Comparison of ENCODE assay signal across 26 cellular contexts in the genomic region with DNA sequence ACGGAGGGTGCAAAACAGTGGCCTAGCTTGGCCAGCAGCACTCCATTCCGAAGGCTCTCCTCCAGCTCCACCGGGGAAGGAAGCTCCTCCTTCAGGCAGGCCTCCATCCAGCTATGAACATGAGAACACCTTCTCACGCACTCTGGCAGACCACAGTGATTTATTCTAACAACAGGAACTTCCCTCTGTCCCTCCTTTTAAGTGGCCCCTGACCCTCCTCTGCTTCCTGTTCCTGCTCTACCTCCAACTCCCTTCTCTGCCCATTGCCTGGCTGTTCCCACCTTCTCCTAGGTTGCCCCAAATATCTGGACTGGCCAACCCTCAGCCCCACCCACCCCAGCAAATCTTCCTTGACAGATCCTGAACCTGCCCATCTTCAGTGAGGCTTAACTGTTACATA. TPM values are rescaled to one million over a fixed set of nuclear protein-coding genes. Genes with fewer than 3 reads are reported as not detected.
"Had no signal": no experiment of that assay in that cellular context is flagged by ENCODE, and none has a peak within 500 bp of the region (broad histone marks: within the 10 kb centered on the region; RNA-seq: fewer than 3 reads in every experiment).

No MANE protein-coding gene starts in this region.

- H3K27ac ChIP-seq: HL-60, SJSA1, SK-N-MC had no signal

- H3K9me3 ChIP-seq: MG63, SJSA1 had no signal

- H3K4me3 ChIP-seq: MG63, SJSA1, SK-N-MC had no signal

- DNase-seq: Karpas-422, KG1, MG63, MV-4-11, NCI-H1048, NCI-H1105, NCI-H1417, NCI-H1436 treated with DMSO at 0.1 percent for 48 hours, NCI-H1694, NCI-H187 treated with DMSO at 0.1 percent for 48 hours, NCI-H2029 treated with DMSO at 0.1 percent for 48 hours, NCI-H2171 treated with DMSO at 0.1 percent for 48 hours, NCI-H2227 treated with DMSO at 0.1 percent for 48 hours, NCI-H524, NCI-H69, NCI-H774, OCI-M1, Right ventricle myocardium superior, RPMI8226, SIG-M5 had no signal

- H3K27me3 Mint-ChIP-seq: IgD-negative memory B cell had no signal

- H3K27ac Mint-ChIP-seq: IgD-negative memory B cell had no signal

- H3K4me1 Mint-ChIP-seq: IgD-negative memory B cell had no signal

- H3K9me3 Mint-ChIP-seq: IgD-negative memory B cell had no signal

- H3K27me3 ChIP-seq: MG63, SJSA1 had no signal

- H3K4me3 Mint-ChIP-seq: IgD-negative memory B cell had no signal

RNA-seq across cellular contexts. Expression of a gene that starts 5.9 kb away (rescaled TPM):
- polyA plus RNA-seq: IgD-negative memory B cell had no signal

RNA-seq across cellular contexts. Expression of a gene that starts 13.1 kb away (rescaled TPM):
- total RNA-seq: NCI-H460, Right ventricle myocardium superior, SJSA1 had no signal

RNA-seq across cellular contexts. Expression of a gene that starts 52.8 kb away (rescaled TPM):
- total RNA-seq: NCI-H460; SJSA1; T-helper 1 cell treated with Interleukin-12 subunit alpha and Interleukin-12 subunit beta and Interleukin-4 antibody, amounts not matched to agents 30 ng/mL and 1 ng/mL, for 36 hours had no signal
- polyA plus RNA-seq: IgD-negative memory B cell had no signal
